ENCODE assay signal across 18 cellular contexts in the genomic region with DNA sequence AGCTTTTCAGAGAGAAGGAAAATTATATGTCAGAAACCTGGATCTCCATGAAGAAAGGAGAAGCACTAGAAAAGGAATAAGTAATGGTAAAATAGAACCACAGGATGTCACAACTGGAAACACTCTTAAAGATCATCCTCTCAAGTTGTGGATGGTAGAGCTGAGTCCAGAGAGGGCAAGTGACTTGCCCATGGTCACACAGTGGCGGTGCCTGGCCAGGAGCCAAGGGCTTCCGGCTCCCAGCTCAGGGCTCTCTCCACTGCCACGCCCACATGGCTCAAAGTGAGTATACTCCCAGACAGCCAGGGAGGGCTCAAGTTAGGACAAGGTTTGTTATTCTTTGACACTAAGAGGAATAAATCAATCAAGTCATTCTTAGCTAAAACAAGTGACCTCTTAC.
A peak's percentile ranks its signal among the peaks of the same experiment; 100 is the strongest.
DNase-seq lines count a peak whose midpoint lies in the region; ATAC-seq and TF ChIP-seq lines count a peak whose summit lies in the region.
"Had no signal": no experiment of that assay in that cellular context is flagged by ENCODE, and none has a peak within 500 bp of the region (broad histone marks: within the 10 kb centered on the region; RNA-seq: fewer than 3 reads in every experiment).

No MANE protein-coding gene starts in this region.

- no peak for TF ChIP-seq POLR2A in IMR-90 (IDR thresholded peaks at IDR 0.05; ENCODE audit: low read depth, low read length)

- no peak overlapping the region for H4K5ac ChIP-seq in IMR-90 (ENCODE audit: low read depth, low read length)

- no peak for TF ChIP-seq RAD21 in IMR-90 (IDR thresholded peaks at IDR 0.05; ENCODE audit: low read length)

- no peak overlapping the region for H4K91ac ChIP-seq in IMR-90 (ENCODE audit: insufficient read depth, low read depth, low read length)

- H3K4ac ChIP-seq in IMR-90 (ENCODE audit: low read depth, low read length), result no peak overlapping the region

- no peak overlapping the region for H3K27ac ChIP-seq in IMR-90 (ENCODE audit: insufficient read depth, low read length)
- H3K27ac ChIP-seq: C4-2B, testis had no signal

- no peaks in the 10 kb centered on the region for H3K36me3 ChIP-seq in IMR-90 (ENCODE audit: control insufficient read depth, insufficient read depth, low read length)

- POLR2A ChIA-PET in IMR-90 (lab: Charles Lee; ENCODE audit: unreplicated experiment), result interaction anchor here (0.6 kb wide), 1 partner anchor 423 kb away, joined by 4 read pairs; no protein-coding TSS in a partner anchor

- ATAC-seq in IMR-90 (ENCODE audit: low read depth) (no peak), left lobe of liver (no peak)
- ATAC-seq: activated CD8-positive, alpha-beta T cell treated with anti-CD3 and anti-CD28 coated beads for 36 hours had no signal

- intact Hi-C loops in IMR-90 (cut with micrococcal nuclease), result loop anchor here (5.0 to 10.0 kb wide), 2 partner anchors 116 to 147 kb away; no protein-coding TSS in a partner anchor

- WGBS in IMR-90 (ENCODE audit: extremely low coverage in 2 of 2, insufficient read length in 1 of 2), 2 experiments, result no CpG with 5 or more reads among the region's 3 CpGs

- DNase-seq in DMS53 (lab: John Stamatoyannopoulos, UW) (peak; percentile 18), DMS53 treated with DMSO at 0.1 percent for 48 hours (lab: John Stamatoyannopoulos, UW; ENCODE audit: unreplicated experiment) (no peak), IMR-90 (peak; percentile 37), SHP77 (lab: John Stamatoyannopoulos, UW) (peak; percentile 40 to 68), left lobe of liver (ENCODE audit: low spot score) (peak; percentile 45), foreskin melanocyte (no peak), Ammon's horn (ENCODE audit: low spot score) (no peak)
- no peak for DNase-seq in stimulated activated CD4-positive, alpha-beta T cell treated with anti-CD3 and anti-CD28 coated beads, Interleukin-4, amount 100 ng/mL, for 24 hours
- DNase-seq: 8988T; activated CD8-positive, alpha-beta T cell treated with anti-CD3 and anti-CD28 coated beads for 36 hours; activated T-cell treated with anti-CD3 and anti-CD28 coated beads, Interleukin-2, amount 50 U/mL, for 48 hours; hippocampal formation; KG1; kidney; mesendoderm; NCI-H1417; testis had no signal

- no peak overlapping the region for H2BK120ac ChIP-seq in IMR-90 (ENCODE audit: low read depth, low read length)

- no peak overlapping the region for H3K4me2 ChIP-seq in IMR-90 (ENCODE audit: low read depth, low read length)

- no peaks in the 10 kb centered on the region for H3K9me3 ChIP-seq in IMR-90 (ENCODE audit: control insufficient read depth, insufficient read depth, low read length)
- H3K9me3 ChIP-seq: testis had no signal

- CTCF ChIA-PET in IMR-90 (lab: Yijun Ruan, JAX), result interaction anchor here (0.7 kb wide), 1 partner anchor 15 kb away, joined by 6 read pairs; no protein-coding TSS in a partner anchor

- H3K9ac ChIP-seq in IMR-90 (ENCODE audit: low read depth, low read length), result no peak overlapping the region

- in situ Hi-C loops in IMR-90 (cut with MboI; ENCODE audit: low sequenced_read_pairs), result no loop called here

- H3K79me1 ChIP-seq in IMR-90 (ENCODE audit: low read depth in 1 of 2, low read length in 2 of 2), result no peaks in the 10 kb centered on the region

- H3K56ac ChIP-seq in IMR-90 (ENCODE audit: extremely low read depth, insufficient read depth, low read length), result no peak overlapping the region

- no peak overlapping the region for H2BK20ac ChIP-seq in IMR-90 (ENCODE audit: low read depth, low read length)

- peaks cover 15% of the 10 kb centered on the region for H3K4me1 ChIP-seq in IMR-90 (ENCODE audit: control insufficient read depth, insufficient read depth, low read length)

- dilution Hi-C loops in IMR-90 (cut with HindIII; ENCODE audit: low sequenced_read_pairs, unreplicated experiment), result no loop called here

- H3K4me3 ChIP-seq in IMR-90 (ENCODE audit: insufficient read depth, low read depth, low read length), result no peak overlapping the region
- H3K4me3 ChIP-seq: testis had no signal

- H3K18ac ChIP-seq in IMR-90 (ENCODE audit: low read depth, low read length), result no peak overlapping the region

- H3K9me1 ChIP-seq in IMR-90 (ENCODE audit: insufficient read depth, low read length), result peaks cover 11% of the 10 kb centered on the region

- no peaks in the 10 kb centered on the region for H4K20me1 ChIP-seq in IMR-90 (ENCODE audit: insufficient read depth, low read length)

- H2AFZ ChIP-seq in IMR-90 (replicated peaks; ENCODE audit: low read length, poor library complexity), result no peak overlapping the region

- H3K27me3 ChIP-seq in IMR-90 (ENCODE audit: control insufficient read depth, insufficient read depth, low read length), result no peaks in the 10 kb centered on the region
- H3K27me3 ChIP-seq: testis had no signal

- no peak overlapping the region for H3K23ac ChIP-seq in IMR-90 (ENCODE audit: low read depth, low read length)

- H2AK9ac ChIP-seq in IMR-90 (replicated peaks; ENCODE audit: low read depth, low read length, poor library complexity), result no peak overlapping the region

- H3K14ac ChIP-seq in IMR-90 (replicated peaks; ENCODE audit: low read depth, low read length), result no peak overlapping the region

- no peak overlapping the region for H4K8ac ChIP-seq in IMR-90 (ENCODE audit: low read depth in 2 of 2, low read length in 2 of 2)

- no peak overlapping the region; the same call in 1 of the 2 replicates for H2AK5ac ChIP-seq in IMR-90 (ENCODE audit: low read depth, low read length)

- TF ChIP-seq CTCF in IMR-90 (conservative IDR thresholded peaks at IDR 0.05; ENCODE audit: low read depth, low read length), result no peak

- H2BK15ac ChIP-seq in IMR-90 (ENCODE audit: low read depth, low read length), result no peak overlapping the region; the same call in 2 of the 3 replicates

- H2BK5ac ChIP-seq in IMR-90 (ENCODE audit: low read depth, low read length, poor library complexity, severe bottlenecking), result no peak overlapping the region

- no TSS peak for BruUV-seq in IMR-90 (replicated peaks; lab: Mats Ljungman, UMichigan)

TF ChIP-seq in IMR-90, 13 proteins besides CTCF, POLR2A, EP300 and RAD21:
- no peak for TF ChIP-seq RCOR1 (IDR thresholded peaks at IDR 0.05; ENCODE audit: insufficient replicate concordance, low read length)
- TF ChIP-seq BHLHE40 (IDR thresholded peaks at IDR 0.05; ENCODE audit: low read depth, low read length), result no peak
- TF ChIP-seq CEBPB (IDR thresholded peaks at IDR 0.05; ENCODE audit: low read depth, low read length), result no peak
- no peak for TF ChIP-seq CHD1 (IDR thresholded peaks at IDR 0.05; ENCODE audit: low read depth, low read length)
- TF ChIP-seq MAFK (IDR thresholded peaks at IDR 0.05; ENCODE audit: low read depth, low read length), result no peak
- no peak for TF ChIP-seq FOS (IDR thresholded peaks at IDR 0.05; ENCODE audit: low read depth, low read length)
- TF ChIP-seq MAZ (IDR thresholded peaks at IDR 0.05; ENCODE audit: borderline replicate concordance, low read depth, low read length), result no peak
- TF ChIP-seq, protein P1, sequence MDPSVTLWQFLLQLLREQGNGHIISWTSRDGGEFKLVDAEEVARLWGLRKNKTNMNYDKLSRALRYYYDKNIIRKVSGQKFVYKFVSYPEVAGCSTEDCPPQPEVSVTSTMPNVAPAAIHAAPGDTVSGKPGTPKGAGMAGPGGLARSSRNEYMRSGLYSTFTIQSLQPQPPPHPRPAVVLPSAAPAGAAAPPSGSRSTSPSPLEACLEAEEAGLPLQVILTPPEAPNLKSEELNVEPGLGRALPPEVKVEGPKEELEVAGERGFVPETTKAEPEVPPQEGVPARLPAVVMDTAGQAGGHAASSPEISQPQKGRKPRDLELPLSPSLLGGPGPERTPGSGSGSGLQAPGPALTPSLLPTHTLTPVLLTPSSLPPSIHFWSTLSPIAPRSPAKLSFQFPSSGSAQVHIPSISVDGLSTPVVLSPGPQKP (IDR thresholded peaks at IDR 0.05; ENCODE audit: borderline replicate concordance, low read depth, low read length), result no peak
- no peak for TF ChIP-seq RFX5 (IDR thresholded peaks at IDR 0.05; ENCODE audit: low read depth, low read length)
- TF ChIP-seq NFE2L2 (IDR thresholded peaks at IDR 0.05; ENCODE audit: low read depth, low read length), result no peak
- no peak for TF ChIP-seq MXI1 (IDR thresholded peaks at IDR 0.05; ENCODE audit: borderline replicate concordance, low read depth, low read length)
- no peak for TF ChIP-seq SMC3 (IDR thresholded peaks at IDR 0.05; ENCODE audit: low read depth, low read length)
- TF ChIP-seq, protein P2, sequence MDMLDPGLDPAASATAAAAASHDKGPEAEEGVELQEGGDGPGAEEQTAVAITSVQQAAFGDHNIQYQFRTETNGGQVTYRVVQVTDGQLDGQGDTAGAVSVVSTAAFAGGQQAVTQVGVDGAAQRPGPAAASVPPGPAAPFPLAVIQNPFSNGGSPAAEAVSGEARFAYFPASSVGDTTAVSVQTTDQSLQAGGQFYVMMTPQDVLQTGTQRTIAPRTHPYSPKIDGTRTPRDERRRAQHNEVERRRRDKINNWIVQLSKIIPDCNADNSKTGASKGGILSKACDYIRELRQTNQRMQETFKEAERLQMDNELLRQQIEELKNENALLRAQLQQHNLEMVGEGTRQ (IDR thresholded peaks at IDR 0.05; ENCODE audit: low read depth, low read length), result no peak
TF ChIP-seq in IMR-90: peak in this region for 0.

Comparison
In these comparisons a context has a peak if more than half of its experiments do, and no peak if none do; other contexts are left out.
1. DNase-seq: peak in DMS53 (single experiment), IMR-90 (single experiment), SHP77 (2 of 2) and left lobe of liver (single experiment); none in DMS53 treated with DMSO at 0.1 percent for 48 hours (single experiment), foreskin melanocyte (single experiment), stimulated activated CD4-positive, alpha-beta T cell treated with anti-CD3 and anti-CD28 coated beads, Interleukin-4, amount 100 ng/mL, for 24 hours (single experiment) and Ammon's horn (single experiment).